In the genomic region with DNA sequence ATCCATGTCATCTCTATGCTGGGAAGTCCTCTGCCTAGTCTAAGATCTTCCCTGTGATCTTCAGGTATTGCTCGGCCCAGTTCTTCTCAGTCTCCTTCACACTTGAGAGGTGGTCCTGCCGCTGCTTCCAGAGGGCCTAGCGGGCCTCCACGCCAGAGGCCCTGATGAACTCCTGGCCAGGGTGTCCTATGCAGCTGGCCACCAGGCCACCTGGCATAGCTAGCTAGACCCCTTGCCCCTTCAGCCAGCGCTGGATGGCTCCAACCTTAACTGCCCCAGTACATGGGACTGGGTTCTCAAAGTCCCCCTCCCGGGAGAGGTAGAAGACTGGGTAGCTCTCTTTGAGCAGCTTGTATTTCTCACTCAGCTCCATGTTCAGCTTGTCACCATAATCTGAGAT, we compare ENCODE assay signal across 20 cellular contexts.
"Had no signal": no experiment of that assay in that cellular context is flagged by ENCODE, and none has a peak within 500 bp of the region (broad histone marks: within the 10 kb centered on the region; RNA-seq: fewer than 3 reads in every experiment).

No MANE protein-coding gene starts in this region.

- H3K9ac ChIP-seq: SK-N-SH had no signal

- H3K36me3 ChIP-seq: MG63 had no signal

- H3K4me2 ChIP-seq: SK-N-SH had no signal

- FAIRE-seq: RCC 7860 had no signal

- DNase-seq: KBM-7, MG63, NCI-H1092, NCI-H1105 treated with DMSO at 0.1 percent for 48 hours, NCI-H1417 treated with DMSO at 0.1 percent for 48 hours, NCI-H146, NCI-H1694 treated with DMSO at 0.1 percent for 48 hours, NCI-H1930, NCI-H2081, NCI-H2107, NCI-H2227 treated with DMSO at 0.1 percent for 48 hours, NCI-H524, NCI-H69, NCI-H774, RPMI8226, SHP77, SK-N-SH, SW 1271 had no signal

- H3K9me3 ChIP-seq: SK-N-SH had no signal

- H3K27ac ChIP-seq: HL-60 had no signal

- H3K4me3 ChIP-seq: MG63 had no signal

- H3K27me3 ChIP-seq: MG63 had no signal
